Comparison of ENCODE assay signal across 8 cellular contexts in genomic region chr2:97589257-97589597, GRCh38. TPM values are rescaled to one million over a fixed set of nuclear protein-coding genes. Genes with fewer than 3 reads are reported as not detected.
DNase-seq lines count a peak whose midpoint lies in the region; ATAC-seq and TF ChIP-seq lines count a peak whose summit lies in the region.
"Not testable (repeated sequence)": the region's sequence is repeated elsewhere in the genome, so short reads cannot be mapped to it uniquely, and the experiment has no call there.

No MANE protein-coding gene starts in this region.

- H3K79me2 ChIP-seq in SU-DHL-6 (ENCODE audit: insufficient read depth, low read length); osteoblast (ENCODE audit: insufficient read depth, low read length): not testable (repeated sequence)

- H4K20me1 ChIP-seq in SU-DHL-6 (ENCODE audit: low read depth, low read length); osteoblast (ENCODE audit: insufficient read depth, low read length): not testable (repeated sequence)

- H3K36me3 ChIP-seq in SU-DHL-6 (ENCODE audit: low read length); adipocyte (ENCODE audit: control insufficient read depth, insufficient read depth, low read length, severe bottlenecking); osteoblast (ENCODE audit: insufficient read depth, low read length); thymus (ENCODE audit: control insufficient read depth, insufficient read depth): not testable (repeated sequence)

- intact Hi-C loops in CD4-positive, alpha-beta T cell (cut with DNase I, micrococcal nuclease), result not testable (repeated sequence)

- not testable (repeated sequence) for H3K9me2 ChIP-seq in SU-DHL-6 (replicated peaks; ENCODE audit: insufficient read depth, low read length)

- DNase-seq in CD4-positive, alpha-beta T cell; adipocyte (ENCODE audit: low read depth); epithelial cell of esophagus (ENCODE audit: low read depth); osteoblast (ENCODE audit: insufficient read length, low spot score, missing footprints): not testable (repeated sequence)

- peak overlapping the region; percentile 57 for H3K4me2 ChIP-seq in SU-DHL-6 (ENCODE audit: low read depth, low read length, poor library complexity, severe bottlenecking)
- H3K4me2 ChIP-seq in osteoblast (ENCODE audit: insufficient read depth, low read length), result peak overlapping the region; percentile 79

- peak overlapping the region; percentile 97 for H3K4me3 Mint-ChIP-seq in CD4-positive, alpha-beta T cell

- CTCF ChIA-PET in CD4-positive, alpha-beta T cell (lab: Charles Lee), result interaction anchor here (3.3 kb wide), 1 partner anchor 109 kb away, joined by 108 read pairs; no protein-coding TSS in a partner anchor

- H3K27ac ChIP-seq in CD4-positive, alpha-beta T cell (ENCODE audit: low read depth, low read length), result peak overlapping the region; percentile 73
- H3K27ac ChIP-seq in SU-DHL-6 (ENCODE audit: low read depth, low read length), result peak overlapping the region; percentile 85
- H3K27ac ChIP-seq in layer of hippocampus (ENCODE audit: low read depth, low read length), result peak overlapping the region; percentile 65
- not testable (repeated sequence) for H3K27ac ChIP-seq in osteoblast (ENCODE audit: low read depth, low read length)
- H3K27ac ChIP-seq in thymus (ENCODE audit: low read depth), result peak overlapping the region; percentile 93

- WGBS in thymus, result 2% methylated on average over 11 of the region's 14 CpGs

- peak overlapping the region; percentile 68 for H3K9ac ChIP-seq in SU-DHL-6 (ENCODE audit: low read length)
- peak overlapping the region; percentile 80 for H3K9ac ChIP-seq in adipocyte (ENCODE audit: low read length)

- H3K4me1 Mint-ChIP-seq in CD4-positive, alpha-beta T cell (ENCODE audit: low read depth), result not testable (repeated sequence)

- not testable (repeated sequence) for ATAC-seq in CD4-positive, alpha-beta T cell (ENCODE audit: poor library complexity)
- peak; percentile 3 for ATAC-seq in HG02973 (IDR thresholded peaks at IDR 0.05; ENCODE audit: unreplicated experiment)

- not testable (repeated sequence) for H3K4me1 ChIP-seq in adipocyte (ENCODE audit: control insufficient read depth, insufficient read depth, low read length); osteoblast (ENCODE audit: insufficient read depth, low read length); thymus (ENCODE audit: control insufficient read depth, insufficient read depth, low read length)

- H3K9me3 Mint-ChIP-seq in CD4-positive, alpha-beta T cell, result not testable (repeated sequence)

- H2AFZ ChIP-seq in SU-DHL-6 (ENCODE audit: low read depth, low read length, severe bottlenecking) (peak overlapping the region; percentile 77), osteoblast (ENCODE audit: low read length) (peak overlapping the region; percentile 90)

- H3K4me3 ChIP-seq in SU-DHL-6 (ENCODE audit: insufficient read depth, low read length, poor library complexity, severe bottlenecking) (peak overlapping the region; percentile 57), adipocyte (ENCODE audit: low read length) (peak overlapping the region; percentile 83), epithelial cell of esophagus (ENCODE audit: low read length) (peak overlapping the region; percentile 46), osteoblast (ENCODE audit: insufficient read depth, low read length) (peak overlapping the region; percentile 75), thymus (ENCODE audit: low read length) (peak overlapping the region; percentile 60)

- not testable (repeated sequence) for H3F3A ChIP-seq in SU-DHL-6 (ENCODE audit: insufficient read depth)

- not testable (repeated sequence) for H3K27me3 Mint-ChIP-seq in CD4-positive, alpha-beta T cell

- peak overlapping the region; percentile 97 for H3K27ac Mint-ChIP-seq in CD4-positive, alpha-beta T cell

- H3K36me3 Mint-ChIP-seq in CD4-positive, alpha-beta T cell (ENCODE audit: low read depth), result not testable (repeated sequence)

- H3K9me3 ChIP-seq in CD4-positive, alpha-beta T cell (ENCODE audit: control insufficient read depth, low read length); SU-DHL-6 (ENCODE audit: insufficient read depth, low read length); adipocyte (ENCODE audit: control insufficient read depth, low read length); osteoblast (ENCODE audit: low read depth, low read length); thymus (ENCODE audit: control insufficient read depth): not testable (repeated sequence)

- POLR2A ChIA-PET in CD4-positive, alpha-beta T cell (lab: Charles Lee), result interaction anchor here (2.4 to 2.9 kb wide), 3 partner anchors 75 to 124 kb away, joined by 12 to 37 read pairs (median 24); partner anchors contain the start of genes ACTR1B and ZAP70

- TF ChIP-seq CTCF in CD4-positive, alpha-beta T cell (IDR thresholded peaks at IDR 0.05); SU-DHL-6 (IDR thresholded peaks at IDR 0.05; ENCODE audit: insufficient read depth, low read length, poor library complexity, severe bottlenecking); epithelial cell of esophagus (IDR thresholded peaks at IDR 0.05; ENCODE audit: insufficient read depth, low read depth, low read length, missing control alignments); osteoblast (IDR thresholded peaks at IDR 0.05; ENCODE audit: extremely low read depth, low read depth, low read length): not testable (repeated sequence)

- not testable (repeated sequence) for H3K27me3 ChIP-seq in CD4-positive, alpha-beta T cell (ENCODE audit: control insufficient read depth, insufficient read depth, low read length); SU-DHL-6 (ENCODE audit: low read length); adipocyte (replicated peaks; ENCODE audit: control insufficient read depth, insufficient read depth, low read length); layer of hippocampus (ENCODE audit: control insufficient read depth, insufficient read depth, low read length); osteoblast (ENCODE audit: insufficient read depth, low read length); thymus (ENCODE audit: control insufficient read depth, insufficient read depth)

RNA-seq across cellular contexts. Expression of gene ANKRD36B, which starts 0.5 kb away (rescaled TPM):
- total RNA-seq in CD4-positive, alpha-beta T cell, result 10 to 100 TPM; 48.5 to 60.0 TPM
- total RNA-seq in osteoblast, result 49.9 and 60.4 TPM in 2 replicates
- polyA plus RNA-seq in thymus, result 47.6 TPM

RNA-seq across cellular contexts. Expression of gene COX5B, which starts 56.6 kb away (rescaled TPM):
- total RNA-seq in CD4-positive, alpha-beta T cell, result 100 to 1,000 TPM; 112 to 121 TPM
- total RNA-seq in osteoblast, result 214 and 243 TPM in 2 replicates
- polyA plus RNA-seq in thymus, result 247 TPM
